30 cellular contexts compared by ENCODE assay signal in the genomic region with DNA sequence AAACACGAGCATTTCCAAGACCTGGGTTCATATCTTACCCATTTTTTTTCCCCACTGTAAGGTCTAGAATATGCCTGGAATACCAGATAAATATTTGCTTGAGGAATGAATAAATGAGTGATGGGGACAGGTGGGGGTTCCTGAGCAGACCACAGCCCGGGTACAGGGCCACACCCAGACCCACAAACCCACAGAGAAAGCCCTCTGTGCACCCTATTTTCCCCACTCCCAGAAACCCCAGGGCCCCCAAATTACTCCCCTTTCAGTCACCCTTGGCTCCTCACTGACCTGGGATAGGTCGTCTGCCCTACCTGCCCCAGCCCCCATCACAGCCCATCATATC.
"Had no signal": no experiment of that assay in that cellular context is flagged by ENCODE, and none has a peak within 500 bp of the region (broad histone marks: within the 10 kb centered on the region; RNA-seq: fewer than 3 reads in every experiment).

No MANE protein-coding gene starts in this region.

- H3K4me1 ChIP-seq: esophagus muscularis mucosa, foreskin keratinocyte, gastroesophageal sphincter, heart right ventricle, psoas muscle, sigmoid colon had no signal

- H3K36me3 Mint-ChIP-seq: memory B cell; mesothelial cell of epicardium; naive thymus-derived CD8-positive, alpha-beta T cell; stimulated activated naive B cell treated with anti-CD40 and anti-IgM and Interleukin-4, amounts not matched to agents 10 μg/mL and 1 μg/mL and 100 μg/mL, for 72 hours had no signal

- H3K27me3 Mint-ChIP-seq: stimulated activated naive CD8-positive, alpha-beta T cell treated with anti-CD3 and anti-CD28 coated beads, Interleukin-15, Interleukin-2, amounts not matched to agents 100 ng/mL and 50 ng/mL, for 24 hours had no signal

- H3K4me3 ChIP-seq: coronary artery, esophagus muscularis mucosa, gastroesophageal sphincter, heart right ventricle, lung, mucosa of descending colon, psoas muscle, sigmoid colon, skin epidermis, thoracic aorta, tibial nerve, upper lobe of left lung had no signal

- H3K4me1 Mint-ChIP-seq: memory B cell, mesothelial cell of epicardium had no signal

- H3K27ac Mint-ChIP-seq: memory B cell; mesothelial cell of epicardium; naive thymus-derived CD8-positive, alpha-beta T cell; nephron progenitor cell; stimulated activated naive B cell treated with anti-CD40 and anti-IgM and Interleukin-4, amounts not matched to agents 10 μg/mL and 1 μg/mL and 100 μg/mL, for 72 hours; stimulated activated naive CD8-positive, alpha-beta T cell treated with anti-CD3 and anti-CD28 coated beads, Interleukin-15, Interleukin-2, amounts not matched to agents 100 ng/mL and 50 ng/mL, for 24 hours had no signal

- DNase-seq: dermis blood vessel endothelial cell; effector memory CD4-positive, alpha-beta T cell; foreskin keratinocyte; glutamatergic neuron; heart right ventricle; hippocampal formation; kidney glomerular epithelial cell; left colon; left ventricle myocardium superior; mucosa of descending colon; nephron progenitor cell; nucleus accumbens; psoas muscle; right cardiac atrium; stimulated activated CD4-positive, alpha-beta T cell treated with anti-CD3 and anti-CD28 coated beads, Interleukin-15, amount 100 ng/mL, for 24 hours; stimulated activated CD4-positive, alpha-beta T cell treated with anti-CD3 and anti-CD28 coated beads, Interleukin-2, amount 100 ng/mL, for 48 hours; stimulated activated naive B cell treated with anti-CD40 and anti-IgM and Interleukin-4, amounts not matched to agents 10 μg/mL and 1 μg/mL and 100 μg/mL, for 72 hours; upper lobe of left lung had no signal

- ATAC-seq: foreskin keratinocyte; gastroesophageal sphincter; heart right ventricle; left colon; left ventricle myocardium superior; mucosa of descending colon; naive thymus-derived CD8-positive, alpha-beta T cell; psoas muscle; right cardiac atrium; stimulated activated naive B cell treated with anti-CD40 and anti-IgM and Interleukin-4, amounts not matched to agents 10 μg/mL and 1 μg/mL and 100 μg/mL, for 72 hours had no signal

- H3K9me3 Mint-ChIP-seq: memory B cell; mesothelial cell of epicardium; naive thymus-derived CD8-positive, alpha-beta T cell; nephron progenitor cell; stimulated activated naive B cell treated with anti-CD40 and anti-IgM and Interleukin-4, amounts not matched to agents 10 μg/mL and 1 μg/mL and 100 μg/mL, for 72 hours; stimulated activated naive CD8-positive, alpha-beta T cell treated with anti-CD3 and anti-CD28 coated beads, Interleukin-15, Interleukin-2, amounts not matched to agents 100 ng/mL and 50 ng/mL, for 24 hours had no signal

- H3K27me3 ChIP-seq: esophagus muscularis mucosa, foreskin keratinocyte, gastroesophageal sphincter, heart right ventricle, sigmoid colon, tibial nerve, upper lobe of left lung had no signal

- H3K27ac ChIP-seq: coronary artery, esophagus muscularis mucosa, foreskin keratinocyte, gastroesophageal sphincter, heart right ventricle, psoas muscle, sigmoid colon, skin epidermis, thoracic aorta, tibial nerve, upper lobe of left lung had no signal

- H3K9me3 ChIP-seq: esophagus muscularis mucosa, gastroesophageal sphincter, heart right ventricle, mucosa of descending colon, psoas muscle, sigmoid colon, thoracic aorta, tibial nerve, upper lobe of left lung had no signal

- H3K36me3 ChIP-seq: esophagus muscularis mucosa, gastroesophageal sphincter, heart right ventricle, sigmoid colon, thoracic aorta, tibial nerve, upper lobe of left lung had no signal

- H3K4me3 Mint-ChIP-seq: memory B cell; mesothelial cell of epicardium; naive thymus-derived CD8-positive, alpha-beta T cell; nephron progenitor cell; stimulated activated naive B cell treated with anti-CD40 and anti-IgM and Interleukin-4, amounts not matched to agents 10 μg/mL and 1 μg/mL and 100 μg/mL, for 72 hours; stimulated activated naive CD8-positive, alpha-beta T cell treated with anti-CD3 and anti-CD28 coated beads, Interleukin-15, Interleukin-2, amounts not matched to agents 100 ng/mL and 50 ng/mL, for 24 hours had no signal
